In genomic region chr1:206782448-206782847, GRCh38 we compare ENCODE assay signal across 11 cellular contexts. TPM values are rescaled to one million over a fixed set of nuclear protein-coding genes. Genes with fewer than 3 reads are reported as not detected.
DNase-seq lines count a peak whose midpoint lies in the region; ATAC-seq and TF ChIP-seq lines count a peak whose summit lies in the region.
"Had no signal": no experiment of that assay in that cellular context is flagged by ENCODE, and none has a peak within 500 bp of the region (broad histone marks: within the 10 kb centered on the region; RNA-seq: fewer than 3 reads in every experiment).

No MANE protein-coding gene starts in this region.

- peaks cover 52% of the 10 kb centered on the region for H3K4me1 Mint-ChIP-seq in central memory CD8-positive, alpha-beta T cell

- no peaks in the 10 kb centered on the region for H3K9me3 Mint-ChIP-seq in central memory CD8-positive, alpha-beta T cell

- ATAC-seq in GM18520 (IDR thresholded peaks at IDR 0.05; ENCODE audit: unreplicated experiment) (peak; percentile 41), GM21515 (IDR thresholded peaks at IDR 0.05; ENCODE audit: unreplicated experiment) (peak; percentile 39), HG03342 (IDR thresholded peaks at IDR 0.05; ENCODE audit: unreplicated experiment) (peak; percentile 62), upper lobe of right lung (no peak)
- peak; percentile 12 for ATAC-seq in central memory CD8-positive, alpha-beta T cell (replicated peaks; ENCODE audit: extremely low read depth, poor library complexity, severe bottlenecking)
- ATAC-seq: pancreas had no signal

- no peaks in the 10 kb centered on the region for H3K36me3 ChIP-seq in upper lobe of right lung
- H3K36me3 ChIP-seq: pancreas had no signal

- H3K4me1 ChIP-seq in upper lobe of right lung = peaks cover 4% of the 10 kb centered on the region
- H3K4me1 ChIP-seq: pancreas had no signal

- intact Hi-C loops in upper lobe of right lung (cut with DNase I) = no loop called here

- H3K36me3 Mint-ChIP-seq in central memory CD8-positive, alpha-beta T cell (ENCODE audit: insufficient read depth) = peaks cover 1% of the 10 kb centered on the region

- H3K27me3 ChIP-seq in upper lobe of right lung = no peaks in the 10 kb centered on the region
- H3K27me3 ChIP-seq: pancreas had no signal

- H3K4me3 ChIP-seq in upper lobe of right lung = no peak overlapping the region
- H3K4me3 ChIP-seq: pancreas had no signal

- H3K9me3 ChIP-seq in upper lobe of right lung = no peaks in the 10 kb centered on the region
- H3K9me3 ChIP-seq: pancreas had no signal

- TF ChIP-seq CTCF in upper lobe of right lung (IDR thresholded peaks at IDR 0.05) = no peak

- H3K27ac ChIP-seq in upper lobe of right lung = no peak overlapping the region
- H3K27ac ChIP-seq: pancreas had no signal

- H3K27ac Mint-ChIP-seq in central memory CD8-positive, alpha-beta T cell (ENCODE audit: low read depth) = no peak overlapping the region

- H3K4me3 Mint-ChIP-seq in central memory CD8-positive, alpha-beta T cell = no peak overlapping the region

- DNase-seq in central memory CD8-positive, alpha-beta T cell (ENCODE audit: low spot score in 2 of 2) = no peak
- DNase-seq in upper lobe of right lung = no peak
- DNase-seq in NCI-H446 (lab: John Stamatoyannopoulos, UW) = no peak
- DNase-seq in NCI-H1092 treated with DMSO at 0.1 percent for 48 hours (lab: John Stamatoyannopoulos, UW) = no peak
- DNase-seq in SIG-M5 (lab: John Stamatoyannopoulos, UW) = no peak
- DNase-seq: pancreas had no signal

- no peaks in the 10 kb centered on the region for H3K27me3 Mint-ChIP-seq in central memory CD8-positive, alpha-beta T cell

RNA-seq across cellular contexts. Expression of gene IL10, which starts 10.2 kb away (rescaled TPM):
- total RNA-seq in upper lobe of right lung = 0.67 TPM
- total RNA-seq: dermis microvascular lymphatic vessel endothelial cell, HT-29 had no signal

RNA-seq across cellular contexts. Expression of gene IL19, which starts 11.9 kb away (rescaled TPM):
- not detected for total RNA-seq in upper lobe of right lung
- total RNA-seq: dermis microvascular lymphatic vessel endothelial cell, HT-29, pancreas had no signal
